ENCODE assay signal across 8 cellular contexts in the genomic region with DNA sequence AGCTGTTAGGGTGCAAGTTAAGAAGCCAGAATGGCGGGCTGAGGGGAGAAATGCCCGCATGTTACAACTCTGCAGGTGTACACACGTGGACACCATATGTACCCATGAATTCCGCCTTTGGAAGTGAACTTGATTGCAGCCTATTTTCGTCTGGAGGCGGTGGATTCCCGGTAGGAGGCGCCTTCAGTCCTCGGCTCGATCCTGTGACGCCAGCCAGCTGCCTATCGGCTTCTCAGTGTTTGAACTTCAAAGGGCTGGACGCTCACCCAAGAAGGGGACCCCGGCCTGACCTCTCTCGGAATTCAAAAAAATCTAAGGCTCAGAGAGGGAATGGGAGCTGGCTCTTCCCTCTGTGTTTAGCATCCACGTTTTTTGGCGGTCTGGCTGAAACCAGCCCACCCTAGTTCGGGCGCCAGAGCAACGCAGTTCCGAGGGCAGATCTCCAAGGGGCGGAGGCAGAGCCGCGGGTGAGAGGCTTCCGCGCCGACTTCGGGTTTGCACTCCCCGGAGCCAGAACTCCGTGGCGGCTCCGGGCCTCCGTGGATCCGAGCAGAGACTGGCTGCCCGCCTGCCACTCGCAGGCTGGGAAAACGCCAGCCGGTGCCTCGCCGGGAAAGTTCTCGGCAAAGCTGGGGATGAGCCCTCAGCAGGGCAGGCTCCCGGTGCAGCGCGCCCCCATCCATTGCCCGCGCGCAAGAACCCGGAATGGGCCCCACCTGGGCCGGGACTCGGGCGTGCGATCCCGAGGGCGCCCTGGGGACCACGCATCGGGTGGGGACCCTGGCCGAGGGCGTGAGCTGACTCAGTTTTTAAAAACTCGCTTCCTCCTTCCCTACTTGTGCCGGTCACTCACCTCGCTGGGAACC. TPM values are rescaled to one million over a fixed set of nuclear protein-coding genes. Genes with fewer than 3 reads are reported as not detected.
DNase-seq lines count a peak whose midpoint lies in the region; ATAC-seq and TF ChIP-seq lines count a peak whose summit lies in the region.

No MANE protein-coding gene starts in this region.

- H3K9me3 ChIP-seq in BE2C: no peaks in the 10 kb centered on the region
- no peaks in the 10 kb centered on the region for H3K9me3 ChIP-seq in HAP-1
- no peaks in the 10 kb centered on the region for H3K9me3 ChIP-seq in left ventricle myocardium inferior (replicated peaks)

- H3K36me3 ChIP-seq in BE2C: peaks cover 5% of the 10 kb centered on the region; the same call in 1 of the 2 replicates
- H3K36me3 ChIP-seq in HAP-1 (replicated peaks): no peaks in the 10 kb centered on the region
- no peaks in the 10 kb centered on the region for H3K36me3 ChIP-seq in left ventricle myocardium inferior

- H3K27me3 Mint-ChIP-seq in osteocyte (ENCODE audit: unreplicated experiment): peaks cover 32% of the 10 kb centered on the region

- peaks cover 15% of the 10 kb centered on the region for H3K4me1 Mint-ChIP-seq in osteocyte (ENCODE audit: unreplicated experiment)

- peak overlapping the region; percentile 79 for H3K27ac Mint-ChIP-seq in osteocyte (ENCODE audit: unreplicated experiment)

- H3K4me3 ChIP-seq in BE2C (ENCODE audit: low read depth, low read length) (peak overlapping the region; percentile 78), HAP-1 (peak overlapping the region; percentile 47), astrocyte of the cerebellum (ENCODE audit: low read depth, low read length) (peak overlapping the region; percentile 50), left ventricle myocardium inferior (peak overlapping the region; percentile 87)

- ATAC-seq in GM21515 (IDR thresholded peaks at IDR 0.05; ENCODE audit: unreplicated experiment) (no peak), GM18867 (IDR thresholded peaks at IDR 0.05; ENCODE audit: unreplicated experiment) (no peak)

- intact Hi-C loops in left ventricle myocardium inferior (cut with micrococcal nuclease): loop anchor here (10.0 kb wide), 1 partner anchor 122 kb away; no protein-coding TSS in a partner anchor

- DNase-seq in BE2C (peak; percentile 78), HAP-1 (ENCODE audit: low spot score in 2 of 2) (peak; percentile 72 to 85), NCI-H69 (lab: John Stamatoyannopoulos, UW) (peak; percentile 86), astrocyte of the cerebellum (ENCODE audit: low read depth) (peak; percentile 77), left ventricle myocardium inferior (peak; percentile 82), osteocyte (ENCODE audit: extremely low spot score, unreplicated experiment) (peak; percentile 88)

- peak; percentile 59 for TF ChIP-seq CTCF in BE2C (IDR thresholded peaks at IDR 0.05; ENCODE audit: low read depth, low read length)
- peak; percentile 78 for TF ChIP-seq CTCF in astrocyte of the cerebellum (IDR thresholded peaks at IDR 0.05; ENCODE audit: low read depth, low read length, missing control alignments)
- peak; percentile 76 for TF ChIP-seq CTCF in left ventricle myocardium inferior (IDR thresholded peaks at IDR 0.05; ENCODE audit: borderline replicate concordance)
- TF ChIP-seq CTCF in osteocyte (IDR thresholded peaks at IDR 0.05): peak; percentile 82

- H3K9me3 Mint-ChIP-seq in osteocyte (ENCODE audit: unreplicated experiment): no peaks in the 10 kb centered on the region

- H3K4me1 ChIP-seq in BE2C (peaks cover 19% of the 10 kb centered on the region), HAP-1 (no peaks in the 10 kb centered on the region), left ventricle myocardium inferior (peaks cover 64% of the 10 kb centered on the region)

- no peaks in the 10 kb centered on the region for H3K27me3 ChIP-seq in BE2C
- H3K27me3 ChIP-seq in HAP-1 (ENCODE audit: low read depth): no peaks in the 10 kb centered on the region
- H3K27me3 ChIP-seq in left ventricle myocardium inferior (ENCODE audit: low read depth): no peaks in the 10 kb centered on the region

- H3K27ac ChIP-seq in left ventricle myocardium inferior (replicated peaks): peak overlapping the region; percentile 86

- in situ Hi-C loops in HAP-1 (cut with MboI; ENCODE audit: low sequenced_read_pairs): no loop called here
- in situ Hi-C loops in astrocyte of the cerebellum (cut with HindIII; ENCODE audit: low sequenced_read_pairs): no loop called here

- no peaks in the 10 kb centered on the region for H3K36me3 Mint-ChIP-seq in osteocyte (ENCODE audit: unreplicated experiment)

- H3K4me3 Mint-ChIP-seq in osteocyte (ENCODE audit: unreplicated experiment): peak overlapping the region; percentile 85

RNA-seq across cellular contexts. Expression of a gene that starts 1.0 kb away (rescaled TPM):
- polyA plus RNA-seq in BE2C (2012; ENCODE audit: insufficient read depth, insufficient read length, low read depth): 47.7 TPM
- total RNA-seq in left ventricle myocardium inferior: 4.1 TPM
- 0.81 and 0.86 TPM in 2 replicates for total RNA-seq in osteocyte
